13 cellular contexts compared by ENCODE assay signal in genomic region chr12:5511256-5511643, GRCh38.
DNase-seq lines count a peak whose midpoint lies in the region; ATAC-seq and TF ChIP-seq lines count a peak whose summit lies in the region.
"Had no signal": no experiment of that assay in that cellular context is flagged by ENCODE, and none has a peak within 500 bp of the region (broad histone marks: within the 10 kb centered on the region; RNA-seq: fewer than 3 reads in every experiment).

No MANE protein-coding gene starts in this region.

- DNase-seq in left ventricle myocardium inferior (no peak), heart left ventricle (no peak), WTC11 (ENCODE audit: low spot score) (no peak), left colon (no peak), type B pancreatic cell (ENCODE audit: extremely low spot score, unreplicated experiment) (peak; percentile 16), Karpas-422 (no peak), middle frontal gyrus (ENCODE audit: extremely low spot score, low spot score) (no peak)
- DNase-seq: 8988T; AML-193; CD8-positive, alpha-beta memory T cell had no signal

- intact Hi-C loops in left ventricle myocardium inferior (cut with micrococcal nuclease) (loop anchor here (10.0 kb wide), 1 partner anchor 76 kb away; the partner anchor contains the start of gene NTF3), heart left ventricle (cut with DNase I) (loop anchor here in 4 of 10 donors (2.0 to 10.0 kb wide), 4 partner anchors 74 to 86 kb away; no protein-coding TSS in a partner anchor), left colon (cut with DNase I, micrococcal nuclease) (no loop called here)

- no peaks in the 10 kb centered on the region for H3K36me3 Mint-ChIP-seq in WTC11
- H3K36me3 Mint-ChIP-seq in type B pancreatic cell = peaks cover 21% of the 10 kb centered on the region
- H3K36me3 Mint-ChIP-seq: CD8-positive, alpha-beta memory T cell had no signal

- H3K27me3 ChIP-seq in left ventricle myocardium inferior (ENCODE audit: low read depth) (peaks cover 44% of the 10 kb centered on the region), heart left ventricle (peaks cover 0 to 8% (median 0%) of the 10 kb centered on the region in 9 donors), Karpas-422 (ENCODE audit: low read length) (no peaks in the 10 kb centered on the region)
- H3K27me3 ChIP-seq: BLaER1 had no signal

- no peak overlapping the region for H3K27ac Mint-ChIP-seq in WTC11
- H3K27ac Mint-ChIP-seq in type B pancreatic cell = no peak overlapping the region
- H3K27ac Mint-ChIP-seq: CD8-positive, alpha-beta memory T cell had no signal

- no peaks in the 10 kb centered on the region for H3K36me3 ChIP-seq in left ventricle myocardium inferior
- no peaks in the 10 kb centered on the region for H3K36me3 ChIP-seq in heart left ventricle
- no peaks in the 10 kb centered on the region for H3K36me3 ChIP-seq in Karpas-422 (ENCODE audit: insufficient read depth, low read length)
- H3K36me3 ChIP-seq: BLaER1 had no signal

- H3K4me3 ChIP-seq in left ventricle myocardium inferior (peak overlapping the region; percentile 35), heart left ventricle (no peak overlapping the region), Karpas-422 (ENCODE audit: low read length) (no peak overlapping the region)
- H3K4me3 ChIP-seq: BLaER1 had no signal

- no peak overlapping the region for H3K9ac ChIP-seq in Karpas-422 (ENCODE audit: low read length)
- H3K9ac ChIP-seq: BLaER1 had no signal

- no peaks in the 10 kb centered on the region for H4K20me1 ChIP-seq in Karpas-422 (ENCODE audit: insufficient read depth, low read depth, low read length)
- H4K20me1 ChIP-seq: BLaER1 had no signal

- no peak for TF ChIP-seq CTCF in left ventricle myocardium inferior (IDR thresholded peaks at IDR 0.05; ENCODE audit: borderline replicate concordance)
- no peak for TF ChIP-seq CTCF in heart left ventricle (IDR thresholded peaks at IDR 0.05)
- no peak for TF ChIP-seq CTCF in WTC11 (IDR thresholded peaks at IDR 0.05)
- TF ChIP-seq CTCF in type B pancreatic cell (conservative IDR thresholded peaks at IDR 0.05) = no peak

- no peak for ATAC-seq in heart left ventricle
- ATAC-seq in WTC11 = peak; percentile 20; the same call in 1 of the 2 replicates
- ATAC-seq in left colon = peak; percentile 18
- no peak for ATAC-seq in HG03045 (IDR thresholded peaks at IDR 0.05; ENCODE audit: unreplicated experiment)

- no peak overlapping the region for H2AFZ ChIP-seq in Karpas-422 (ENCODE audit: low read length)

- no peaks in the 10 kb centered on the region for H3K9me3 ChIP-seq in left ventricle myocardium inferior (replicated peaks)
- H3K9me3 ChIP-seq in heart left ventricle = no peaks in the 10 kb centered on the region
- H3K9me3 ChIP-seq in Karpas-422 (ENCODE audit: low read length) = no peaks in the 10 kb centered on the region
- H3K9me3 ChIP-seq: BLaER1, Caco-2 had no signal

- POLR2A ChIA-PET in WTC11 (lab: Charles Lee) = no interaction called here

- H3K4me2 ChIP-seq in Karpas-422 (ENCODE audit: low read depth, low read length, poor library complexity, severe bottlenecking) = no peak overlapping the region
- H3K4me2 ChIP-seq: BLaER1 had no signal

- no peaks in the 10 kb centered on the region; the same call in 1 of the 2 replicates for H3K27me3 Mint-ChIP-seq in WTC11 (ENCODE audit: low read depth)
- H3K27me3 Mint-ChIP-seq in type B pancreatic cell = peaks cover 68% of the 10 kb centered on the region

- TF ChIP-seq POLR2A in heart left ventricle (IDR thresholded peaks at IDR 0.05) = no peak

- H3K4me3 Mint-ChIP-seq in WTC11 (no peak overlapping the region), type B pancreatic cell (no peak overlapping the region)
- H3K4me3 Mint-ChIP-seq: CD8-positive, alpha-beta memory T cell had no signal

- H3K4me1 ChIP-seq in left ventricle myocardium inferior (peaks cover 41% of the 10 kb centered on the region), heart left ventricle (peaks cover 0 to 30% (median 13%) of the 10 kb centered on the region in 12 donors), Karpas-422 (ENCODE audit: low read length) (no peaks in the 10 kb centered on the region)

- 58 to 71% (median 64%) methylated on average over 6 of the region's 6 CpGs for whole genome bisulfite sequencing in heart left ventricle, 4 donors

- H3K4me1 Mint-ChIP-seq in WTC11 (peaks cover 27% of the 10 kb centered on the region), type B pancreatic cell (ENCODE audit: unreplicated experiment) (peaks cover 10% of the 10 kb centered on the region)
- H3K4me1 Mint-ChIP-seq: CD8-positive, alpha-beta memory T cell had no signal

- H3K9me2 ChIP-seq in Karpas-422 (replicated peaks; ENCODE audit: insufficient read depth, low read length) = no peaks in the 10 kb centered on the region

- H3K27ac ChIP-seq in left ventricle myocardium inferior (replicated peaks) = no peak overlapping the region
- H3K27ac ChIP-seq in heart left ventricle = no peak overlapping the region
- H3K27ac ChIP-seq in Karpas-422 (ENCODE audit: low read length) = no peak overlapping the region
- H3K27ac ChIP-seq: BLaER1 had no signal

- H3K79me2 ChIP-seq in Karpas-422 (ENCODE audit: low read length) = no peaks in the 10 kb centered on the region

- CTCF ChIA-PET in WTC11 (lab: Charles Lee) = interaction anchor here (0.7 to 3.1 kb wide), 20 partner anchors 10 to 340 kb away, joined by 3 to 29 read pairs (median 4); no protein-coding TSS in a partner anchor

- no peaks in the 10 kb centered on the region for H3K9me3 Mint-ChIP-seq in WTC11
- H3K9me3 Mint-ChIP-seq in type B pancreatic cell = no peaks in the 10 kb centered on the region

TF ChIP-seq in WTC11, 78 proteins besides CTCF, POLR2A, EP300 and RAD21 (continues in another document):
- TF ChIP-seq JAZF1 (CRISPR knock-in tag; IDR thresholded peaks at IDR 0.05) (no peak), RELA (CRISPR knock-in tag; IDR thresholded peaks at IDR 0.05; ENCODE audit: borderline replicate concordance) (no peak), ERG (CRISPR knock-in tag; IDR thresholded peaks at IDR 0.05) (no peak), AFF4 (CRISPR knock-in tag; IDR thresholded peaks at IDR 0.05; ENCODE audit: borderline replicate concordance) (no peak), ZBTB43 (CRISPR knock-in tag; IDR thresholded peaks at IDR 0.05) (no peak), ZNF423 (CRISPR knock-in tag; IDR thresholded peaks at IDR 0.05) (no peak)

Comparison
In these comparisons a context has a peak if more than half of its experiments do, and no peak if none do; other contexts are left out.
1. ATAC-seq: peak in WTC11 (single experiment) and left colon (single experiment); none in heart left ventricle (0 of 4) and HG03045 (single experiment).